Comparison of ENCODE assay signal across 18 cellular contexts in genomic region chr7:74023786-74024185, GRCh38. TPM values are rescaled to one million over a fixed set of nuclear protein-coding genes. Genes with fewer than 3 reads are reported as not detected.
"Had no signal": no experiment of that assay in that cellular context is flagged by ENCODE, and none has a peak within 500 bp of the region (broad histone marks: within the 10 kb centered on the region; RNA-seq: fewer than 3 reads in every experiment).

No MANE protein-coding gene starts in this region.

- H3K36me3 Mint-ChIP-seq: activated naive CD8-positive, alpha-beta T cell treated with anti-CD3 and anti-CD28 coated beads for 36 hours; naive thymus-derived CD4-positive, alpha-beta T cell; type B pancreatic cell had no signal

- H3K27ac Mint-ChIP-seq: activated CD8-positive, alpha-beta T cell treated with anti-CD3 and anti-CD28 coated beads, Interleukin-2, amount 10 ng/mL, durations not matched to agents 7 days and 5 days; activated naive CD8-positive, alpha-beta T cell treated with anti-CD3 and anti-CD28 coated beads for 36 hours; activated T-helper 1 cell treated with anti-CD3 and anti-CD28 coated beads, Interleukin-12 subunit alpha, Interleukin-12 subunit beta, Interleukin-2, Interleukin-4 antibody, amounts not matched to agents 30 ng/mL and 10 ng/mL and 1 ng/mL, durations not matched to agents 14 hours and 24 hours and 36 hours; effector memory CD8-positive, alpha-beta T cell; naive thymus-derived CD4-positive, alpha-beta T cell; type B pancreatic cell had no signal

- H3K9me3 ChIP-seq: breast epithelium, right atrium auricular region had no signal

- H3K4me3 Mint-ChIP-seq: activated CD8-positive, alpha-beta T cell treated with anti-CD3 and anti-CD28 coated beads, Interleukin-2, amount 10 ng/mL, durations not matched to agents 7 days and 5 days; activated naive CD8-positive, alpha-beta T cell treated with anti-CD3 and anti-CD28 coated beads for 36 hours; activated T-helper 1 cell treated with anti-CD3 and anti-CD28 coated beads, Interleukin-12 subunit alpha, Interleukin-12 subunit beta, Interleukin-2, Interleukin-4 antibody, amounts not matched to agents 30 ng/mL and 10 ng/mL and 1 ng/mL, durations not matched to agents 14 hours and 24 hours and 36 hours; effector memory CD8-positive, alpha-beta T cell; naive thymus-derived CD4-positive, alpha-beta T cell; type B pancreatic cell had no signal

- H3K9me3 Mint-ChIP-seq: activated naive CD8-positive, alpha-beta T cell treated with anti-CD3 and anti-CD28 coated beads for 36 hours; activated T-helper 1 cell treated with anti-CD3 and anti-CD28 coated beads, Interleukin-12 subunit alpha, Interleukin-12 subunit beta, Interleukin-2, Interleukin-4 antibody, amounts not matched to agents 30 ng/mL and 10 ng/mL and 1 ng/mL, durations not matched to agents 14 hours and 24 hours and 36 hours; effector memory CD8-positive, alpha-beta T cell; type B pancreatic cell had no signal

- H3K27me3 ChIP-seq: breast epithelium, right atrium auricular region had no signal

- ATAC-seq: activated CD8-positive, alpha-beta T cell treated with anti-CD3 and anti-CD28 coated beads, Interleukin-2, amount 10 ng/mL, durations not matched to agents 7 days and 5 days; effector memory CD8-positive, alpha-beta T cell; left colon; naive thymus-derived CD4-positive, alpha-beta T cell had no signal

- H3K4me3 ChIP-seq: right atrium auricular region, skin epidermis had no signal

- H3K27ac ChIP-seq: VCaP had no signal

- H3K36me3 ChIP-seq: breast epithelium, right atrium auricular region had no signal

- DNase-seq: activated CD4-positive, alpha-beta T cell treated with anti-CD3 and anti-CD28 coated beads for 1 hour; activated CD8-positive, alpha-beta memory T cell treated with anti-CD3 and anti-CD28 coated beads, Interleukin-2, amount 50 U/mL, for 4 hours; activated CD8-positive, alpha-beta T cell treated with anti-CD3 and anti-CD28 coated beads, Interleukin-2, amount 10 ng/mL, durations not matched to agents 7 days and 5 days; activated naive CD8-positive, alpha-beta T cell treated with anti-CD3 and anti-CD28 coated beads for 36 hours; cerebellar nuclear complex; effector memory CD8-positive, alpha-beta T cell; left colon; naive thymus-derived CD4-positive, alpha-beta T cell; stimulated activated CD4-positive, alpha-beta T cell treated with anti-CD3 and anti-CD28 coated beads, Interleukin-4, amount 100 ng/mL, for 24 hours; stimulated activated naive CD4-positive, alpha-beta T cell had no signal

RNA-seq across cellular contexts. Expression of gene ELN, which starts 4.2 kb away (rescaled TPM):
- total RNA-seq: activated CD8-positive, alpha-beta T cell treated with anti-CD3 and anti-CD28 coated beads, Interleukin-2, amount 10 ng/mL, durations not matched to agents 7 days and 5 days; activated naive CD8-positive, alpha-beta T cell treated with anti-CD3 and anti-CD28 coated beads for 36 hours; activated T-helper 1 cell treated with anti-CD3 and anti-CD28 coated beads, Interleukin-12 subunit alpha, Interleukin-12 subunit beta, Interleukin-2, Interleukin-4 antibody, amounts not matched to agents 30 ng/mL and 10 ng/mL and 1 ng/mL, durations not matched to agents 14 hours and 24 hours and 36 hours; mononuclear cell; T-helper 1 cell treated with Interleukin-12 subunit alpha and Interleukin-12 subunit beta and Interleukin-4 antibody, amounts not matched to agents 30 ng/mL and 1 ng/mL, for 36 hours had no signal
- polyA plus RNA-seq: naive thymus-derived CD4-positive, alpha-beta T cell had no signal
